In the genomic region with DNA sequence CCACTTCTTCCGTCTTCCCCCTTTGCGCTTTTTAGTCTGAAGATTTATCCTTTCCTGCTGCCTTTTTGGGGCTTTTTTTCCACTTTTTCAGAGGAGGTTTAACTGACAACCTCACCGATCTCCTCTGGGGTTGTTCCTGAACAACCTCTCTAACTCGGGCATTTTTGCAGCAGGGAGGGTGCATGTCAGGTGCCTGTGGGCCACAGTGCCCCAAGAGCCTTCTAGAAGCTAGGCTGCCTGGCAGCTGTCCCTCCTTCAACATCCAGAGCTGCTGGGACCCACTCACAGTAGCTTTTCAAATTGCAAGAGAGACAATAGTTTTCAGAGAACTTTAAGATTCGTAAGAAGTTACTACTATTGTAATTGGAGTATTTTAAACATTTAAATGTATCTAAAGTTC, we compare ENCODE assay signal across 32 cellular contexts.
"Had no signal": no experiment of that assay in that cellular context is flagged by ENCODE, and none has a peak within 500 bp of the region (broad histone marks: within the 10 kb centered on the region; RNA-seq: fewer than 3 reads in every experiment).

No MANE protein-coding gene starts in this region.

- H3K36me3 ChIP-seq: ascending aorta, cardiac muscle cell, MG63, SJCRH30, WERI-Rb-1 had no signal

- H3K4me1 Mint-ChIP-seq: activated CD4-positive, alpha-beta T cell treated with anti-CD3 and anti-CD28 coated beads, Interleukin-2, amount 10 ng/mL, durations not matched to agents 24 days and 14 days; activated naive CD8-positive, alpha-beta T cell treated with anti-CD3 and anti-CD28 coated beads, Interleukin-2, amount 10 ng/mL, durations not matched to agents 7 days and 5 days; activated T-helper 17 cell treated with anti-CD3 and anti-CD28 coated beads, Interleukin-2, amount 50 U/mL, for 72 hours; central memory CD8-positive, alpha-beta T cell had no signal

- H3K36me3 Mint-ChIP-seq: activated naive CD8-positive, alpha-beta T cell treated with anti-CD3 and anti-CD28 coated beads, Interleukin-2, amount 10 ng/mL, durations not matched to agents 7 days and 5 days had no signal

- H3K27me3 ChIP-seq: ascending aorta, cardiac muscle cell, MG63, SJCRH30 had no signal

- H3K27me3 Mint-ChIP-seq: activated CD4-positive, alpha-beta T cell treated with anti-CD3 and anti-CD28 coated beads, Interleukin-2, amount 10 ng/mL, durations not matched to agents 24 days and 14 days; activated CD8-positive, alpha-beta T cell treated with anti-CD3 and anti-CD28 coated beads for 36 hours; activated naive CD8-positive, alpha-beta T cell treated with anti-CD3 and anti-CD28 coated beads, Interleukin-2, amount 10 ng/mL, durations not matched to agents 7 days and 5 days; activated T-helper 17 cell treated with anti-CD3 and anti-CD28 coated beads, Interleukin-2, amount 50 U/mL, for 72 hours; central memory CD8-positive, alpha-beta T cell had no signal

- ATAC-seq: activated CD8-positive, alpha-beta T cell treated with anti-CD3 and anti-CD28 coated beads for 36 hours; activated T-cell treated with anti-CD3 and anti-CD28 coated beads, Interleukin-2, amount 50 U/mL, for 72 hours; activated T-helper 17 cell treated with anti-CD3 and anti-CD28 coated beads, Interleukin-2, amount 50 U/mL, for 72 hours; Panc1 had no signal

- H3K27ac ChIP-seq: ascending aorta, cardiac muscle cell, SJCRH30, SK-N-MC, WERI-Rb-1 had no signal

- H3K9me3 ChIP-seq: ascending aorta, MG63, SJCRH30 had no signal

- H3K4me3 ChIP-seq: ascending aorta, cardiac muscle cell, MG63, SJCRH30, SK-N-MC had no signal

- H3K27ac Mint-ChIP-seq: activated CD4-positive, alpha-beta T cell treated with anti-CD3 and anti-CD28 coated beads, Interleukin-2, amount 10 ng/mL, durations not matched to agents 24 days and 14 days; activated CD8-positive, alpha-beta T cell treated with anti-CD3 and anti-CD28 coated beads for 36 hours; activated naive CD8-positive, alpha-beta T cell treated with anti-CD3 and anti-CD28 coated beads, Interleukin-2, amount 10 ng/mL, durations not matched to agents 7 days and 5 days; activated T-cell treated with anti-CD3 and anti-CD28 coated beads, Interleukin-2, amount 50 U/mL, for 72 hours; activated T-helper 17 cell treated with anti-CD3 and anti-CD28 coated beads, Interleukin-2, amount 50 U/mL, for 72 hours had no signal

- DNase-seq: activated CD4-positive, alpha-beta T cell treated with anti-CD3 and anti-CD28 coated beads, Interleukin-2, amount 10 ng/mL, durations not matched to agents 24 days and 14 days; activated CD4-positive, alpha-beta T cell treated with anti-CD3 and anti-CD28 coated beads, Interleukin-2, amount 50 U/mL, for 4 hours; activated CD8-positive, alpha-beta T cell treated with anti-CD3 and anti-CD28 coated beads for 36 hours; activated effector memory CD4-positive, alpha-beta T cell treated with anti-CD3 and anti-CD28 coated beads, Interleukin-2, amount 50 U/mL, for 16 hours; activated naive CD4-positive, alpha-beta T cell; activated naive CD4-positive, alpha-beta T cell treated with anti-CD3 and anti-CD28 coated beads, Interleukin-2, amount 50 U/mL, for 16 hours; activated naive CD8-positive, alpha-beta T cell treated with anti-CD3 and anti-CD28 coated beads, Interleukin-2, amount 10 ng/mL, durations not matched to agents 7 days and 5 days; activated T-cell treated with anti-CD3 and anti-CD28 coated beads, Interleukin-2, amount 50 U/mL, for 1 hour; activated T-cell treated with anti-CD3 and anti-CD28 coated beads, Interleukin-2, amount 50 U/mL, for 72 hours; amygdala; Kasumi-1; KG1; MG63; NCI-H1092 treated with DMSO at 0.1 percent for 48 hours; NCI-H1417; NCI-H146; NCI-H187 treated with DMSO at 0.1 percent for 48 hours; NCI-H2081; NCI-H345; NCI-H524 treated with DMSO at 0.1 percent for 48 hours; NCI-H748 treated with DMSO at 0.1 percent for 48 hours; OCI-M1; SHP77; SJCRH30; T1000; WERI-Rb-1 had no signal

- H3K9me3 Mint-ChIP-seq: activated CD4-positive, alpha-beta T cell treated with anti-CD3 and anti-CD28 coated beads, Interleukin-2, amount 10 ng/mL, durations not matched to agents 24 days and 14 days had no signal

- H3K4me3 Mint-ChIP-seq: activated CD4-positive, alpha-beta T cell treated with anti-CD3 and anti-CD28 coated beads, Interleukin-2, amount 10 ng/mL, durations not matched to agents 24 days and 14 days; activated CD8-positive, alpha-beta T cell treated with anti-CD3 and anti-CD28 coated beads for 36 hours; activated naive CD8-positive, alpha-beta T cell treated with anti-CD3 and anti-CD28 coated beads, Interleukin-2, amount 10 ng/mL, durations not matched to agents 7 days and 5 days; activated T-cell treated with anti-CD3 and anti-CD28 coated beads, Interleukin-2, amount 50 U/mL, for 72 hours; activated T-helper 17 cell treated with anti-CD3 and anti-CD28 coated beads, Interleukin-2, amount 50 U/mL, for 72 hours; central memory CD8-positive, alpha-beta T cell had no signal

- H3K4me1 ChIP-seq: ascending aorta, SJCRH30 had no signal
